30 cellular contexts compared by ENCODE assay signal in genomic region chr17:60311186-60311585, GRCh38.
DNase-seq lines count a peak whose midpoint lies in the region; ATAC-seq, FAIRE-seq and TF ChIP-seq lines count a peak whose summit lies in the region.
"Had no signal": no experiment of that assay in that cellular context is flagged by ENCODE, and none has a peak within 500 bp of the region (broad histone marks: within the 10 kb centered on the region; RNA-seq: fewer than 3 reads in every experiment).

No MANE protein-coding gene starts in this region.

- SMC1A ChIA-PET in GM12878 (lab: Charles Lee; ENCODE audit: uncharacterized antibody, unreplicated experiment): interaction anchor here (1.0 to 1.7 kb wide), 2 partner anchors 10 to 80 kb away, joined by 3 to 5 read pairs; no protein-coding TSS in a partner anchor

- H3K4me1 ChIP-seq in GM12878 (ENCODE audit: control insufficient read depth, insufficient read depth, low read length) (peaks cover 11% of the 10 kb centered on the region; the same call in 1 of the 2 replicates), hepatocyte (ENCODE audit: insufficient read depth) (no peaks in the 10 kb centered on the region)

- H3K27me3 ChIP-seq in GM12878 (replicated peaks in 1 of 2; ENCODE audit: control insufficient read depth in 2 of 2, insufficient read depth in 2 of 2, low read length in 1 of 2) (no peaks in the 10 kb centered on the region), hepatocyte (no peaks in the 10 kb centered on the region)
- H3K27me3 ChIP-seq: BLaER1 treated with 17β-estradiol and CSF1 and Interleukin-3, amounts not matched to agents 10 nM and 100 nM had no signal

- POLR2A ChIA-PET in GM12878 (lab: Charles Lee): no interaction called here

- peaks cover 2% of the 10 kb centered on the region; the same call in 2 of the 3 replicates for H3K9me3 ChIP-seq in GM12878 (replicated peaks; ENCODE audit: control insufficient read depth, insufficient read depth, low read length)
- no peaks in the 10 kb centered on the region for H3K9me3 ChIP-seq in hepatocyte (ENCODE audit: low read depth)

- RAD21 ChIA-PET in GM12878 (lab: Charles Lee; ENCODE audit: unreplicated experiment): no interaction called here

- H3K4me3 ChIP-seq in GM12878 (no peak overlapping the region), hepatocyte (no peak overlapping the region)
- H3K4me3 ChIP-seq: BLaER1 treated with 17β-estradiol and CSF1 and Interleukin-3, amounts not matched to agents 10 nM and 100 nM; SK-N-MC had no signal

- CTCF ChIA-PET in GM12878 (lab: Yijun Ruan, JAX): no interaction called here

- H3K9me2 ChIP-seq in hepatocyte (replicated peaks; ENCODE audit: insufficient read depth): no peaks in the 10 kb centered on the region

- H3K36me3 ChIP-seq in GM12878 (ENCODE audit: control insufficient read depth in 2 of 2, insufficient read depth in 2 of 2, low read length in 1 of 2): peaks cover 0 to 1% of the 10 kb centered on the region in 2 experiments; a peak in 2 of 4 replicates
- H3K36me3 ChIP-seq in hepatocyte (replicated peaks; ENCODE audit: insufficient read depth, low read depth): no peaks in the 10 kb centered on the region

- H3K9ac ChIP-seq in GM12878 (ENCODE audit: control insufficient read depth, insufficient read depth, low read length): no peak overlapping the region
- H3K9ac ChIP-seq: BLaER1 treated with 17β-estradiol and CSF1 and Interleukin-3, amounts not matched to agents 10 nM and 100 nM; KMS-11 had no signal

- H3K4me2 ChIP-seq in GM12878 (ENCODE audit: control insufficient read depth, insufficient read depth) (no peak overlapping the region), hepatocyte (no peak overlapping the region)
- H3K4me2 ChIP-seq: BLaER1 treated with 17β-estradiol and CSF1 and Interleukin-3, amounts not matched to agents 10 nM and 100 nM; KMS-11 had no signal

- no peak for ATAC-seq in GM12878
- ATAC-seq: HCT116, Panc1 had no signal

- no peak for TF ChIP-seq EP300 in GM12878 (IDR thresholded peaks at IDR 0.05; ENCODE audit: borderline replicate concordance in 1 of 2, control insufficient read depth in 1 of 2, low read depth in 2 of 2, low read length in 2 of 2)

- no peak for TF ChIP-seq POLR2A in GM12878 (IDR thresholded peaks at IDR 0.05; ENCODE audit: low read depth, low read length)

- DNase-seq in EL: peak; percentile 12
- peak; percentile 16 for DNase-seq in HCEC 1CT
- no peak for DNase-seq in GM12878 (ENCODE audit: low read depth, low spot score)
- DNase-seq in hepatocyte (ENCODE audit: low spot score): no peak
- DNase-seq in NK-92 (lab: John Stamatoyannopoulos, UW; ENCODE audit: unreplicated experiment): no peak
- no peak for DNase-seq in SKM-1 treated with dmso at 0.1 percent for 144 hours (lab: John Stamatoyannopoulos, UW; ENCODE audit: unreplicated experiment)
- DNase-seq in HuH-7.5 (ENCODE audit: low spot score): no peak
- DNase-seq: AML-193; CD4-positive, alpha-beta T cell; DMS53; GDM1; NCI-H1048; NCI-H1417; NCI-H1694; NCI-H2081; NCI-H2171; NCI-H226; NCI-H510A; NCI-H69; SHP77 treated with DMSO at 0.1 percent for 48 hours had no signal

- TF ChIP-seq CTCF in GM12878 (IDR thresholded peaks at IDR 0.05 in 2 of 3, conservative IDR thresholded peaks at IDR 0.05 in 1 of 3; ENCODE audit: control insufficient read depth in 2 of 3, extremely low read depth in 1 of 3, insufficient read depth in 1 of 3, low read depth in 3 of 3, low read length in 3 of 3): no peak
- no peak for TF ChIP-seq CTCF in hepatocyte (IDR thresholded peaks at IDR 0.05; ENCODE audit: poor library complexity)

- H4K20me1 ChIP-seq in GM12878 (ENCODE audit: control insufficient read depth, insufficient read depth) (no peaks in the 10 kb centered on the region), hepatocyte (ENCODE audit: insufficient read depth, poor library complexity, severe bottlenecking) (peaks cover 3% of the 10 kb centered on the region)

- intact Hi-C loops in GM12878 (cut with micrococcal nuclease; ENCODE audit: unreplicated experiment): no loop called here

- no peak for FAIRE-seq in GM12878 (lab: Jason Lieb, UNC)
- FAIRE-seq: A204.1, D721Med, GM12891, H1 had no signal

- TF ChIP-seq RAD21 in GM12878 (IDR thresholded peaks at IDR 0.05; ENCODE audit: insufficient read depth, low read depth, low read length): no peak

- in situ Hi-C loops in GM12878 (cut with MboI): no loop called here

- peaks cover 4% of the 10 kb centered on the region for H3K79me2 ChIP-seq in GM12878 (ENCODE audit: control insufficient read depth, insufficient read depth, low read length)
- H3K79me2 ChIP-seq in hepatocyte: peaks cover 85% of the 10 kb centered on the region

- H2AFZ ChIP-seq in GM12878 (ENCODE audit: control insufficient read depth, low read depth, low read length): no peak overlapping the region
- no peak overlapping the region for H2AFZ ChIP-seq in hepatocyte

- WGBS in GM12878 (ENCODE audit: insufficient coverage, insufficient replicate concordance, low lambda C conversion rate, missing lambda C conversion rate): 96% methylated on average over 2 of the region's 2 CpGs
- 98% methylated on average over 2 of the region's 2 CpGs for WGBS in hepatocyte (ENCODE audit: low lambda C conversion rate, missing lambda C conversion rate)

- no TSS peak for BruUV-seq in GM12878 (replicated peaks; lab: Mats Ljungman, UMichigan)

- H3K27ac ChIP-seq in GM12878 (ENCODE audit: control insufficient read depth, insufficient read depth): no peak overlapping the region
- H3K27ac ChIP-seq in hepatocyte: peak overlapping the region; percentile 41
- H3K27ac ChIP-seq: BLaER1 treated with 17β-estradiol and CSF1 and Interleukin-3, amounts not matched to agents 10 nM and 100 nM; KMS-11; RWPE1; SK-N-MC had no signal

TF ChIP-seq in GM12878, 131 proteins besides CTCF, POLR2A, EP300 and RAD21:
- peak; percentile 50 for TF ChIP-seq ATF7 (IDR thresholded peaks at IDR 0.05; ENCODE audit: low read depth)
- no peak for TF ChIP-seq SIX5 (IDR thresholded peaks at IDR 0.05; ENCODE audit: low read depth, low read length, severe bottlenecking)

Comparison
In these comparisons a context has a peak if more than half of its experiments do, and no peak if none do; other contexts are left out.
1. DNase-seq: peak in EL (single experiment) and HCEC 1CT (single experiment); none in GM12878 (single experiment), hepatocyte (single experiment), NK-92 (single experiment), SKM-1 treated with dmso at 0.1 percent for 144 hours (single experiment) and HuH-7.5 (single experiment).